In genomic region chr5:176591667-176592066, GRCh38 we compare ENCODE assay signal across 11 cellular contexts. TPM values are rescaled to one million over a fixed set of nuclear protein-coding genes. Genes with fewer than 3 reads are reported as not detected.
"Had no signal": no experiment of that assay in that cellular context is flagged by ENCODE, and none has a peak within 500 bp of the region (broad histone marks: within the 10 kb centered on the region; RNA-seq: fewer than 3 reads in every experiment).

No MANE protein-coding gene starts in this region.

RNA-seq across cellular contexts. Expression of gene SNCB, which starts 38.7 kb away (rescaled TPM):
- total RNA-seq: esophagus mucosa, hepatocyte, left lung, lung, mesenteric fat pad, right lobe of liver, urinary bladder had no signal

RNA-seq across cellular contexts. Expression of gene EIF4E1B, which starts 38.8 kb away (rescaled TPM):
- total RNA-seq: dermis blood vessel endothelial cell, esophagus mucosa, hepatocyte, left lung, lung, mesenteric fat pad, mucosa of gallbladder, occipital lobe, right lobe of liver, urinary bladder had no signal
- polyA plus RNA-seq: hepatocyte, immature natural killer cell, lung, urinary bladder had no signal

RNA-seq across cellular contexts. Expression of gene CDHR2, which starts 42.5 kb away (rescaled TPM):
- total RNA-seq: esophagus mucosa, urinary bladder had no signal
- polyA plus RNA-seq: immature natural killer cell, urinary bladder had no signal
